8 cellular contexts compared by ENCODE assay signal in genomic region chr2:26346454-26347053, GRCh38. TPM values are rescaled to one million over a fixed set of nuclear protein-coding genes. Genes with fewer than 3 reads are reported as not detected.
DNase-seq lines count a peak whose midpoint lies in the region; ATAC-seq and TF ChIP-seq lines count a peak whose summit lies in the region.

TSS of gene ADGRF3 (minus strand) at chr2:26346789. CDS start at chr2:26346234, 555 bp downstream.

- in situ Hi-C loops in GM23248 (cut with MboI), result no loop called here

- DNase-seq in AG08396 (ENCODE audit: low spot score), result peak; percentile 28
- DNase-seq in GM23248, result peak; percentile 68
- peak; percentile 53 for DNase-seq in NCI-H526 treated with DMSO at 0.1 percent for 48 hours (lab: John Stamatoyannopoulos, UW)
- peak; percentile 42 to 45 for DNase-seq in activated CD4-positive, alpha-beta T cell treated with anti-CD3 and anti-CD28 coated beads, Interleukin-2, amount 50 U/mL, for 4 hours
- DNase-seq in lower lobe of right lung, result peak; percentile 72
- DNase-seq in stimulated activated CD4-positive, alpha-beta T cell treated with anti-CD3 and anti-CD28 coated beads, TNF-alpha, amount 100 ng/mL, for 4 hours (ENCODE audit: low read depth in 3 of 3), result peak; percentile 24 to 41 (median 27)

- H2AFZ ChIP-seq in GM23248, result peak within 1 kb of the TSS; percentile 92

- H3K9me3 ChIP-seq in GM23248 (ENCODE audit: low read depth) (no peaks in the 10 kb centered on the region), duodenal mucosa (ENCODE audit: control insufficient read depth in 1 of 2, low read length in 2 of 2) (no peaks in the 10 kb centered on the region), lower lobe of right lung (no peaks in the 10 kb centered on the region)

- WGBS in GM23248 (ENCODE audit: low coverage in 1 of 2, low lambda C conversion rate in 2 of 2, missing lambda C conversion rate in 2 of 2), 2 experiments, result 1% methylated on average over 28 of the region's 28 CpGs

- H3K9ac ChIP-seq in GM23248 (peak within 1 kb of the TSS; percentile 94), duodenal mucosa (ENCODE audit: low read depth in 1 of 2, low read length in 2 of 2) (peak within 1 kb of the TSS; percentile 92 to 99)

- H3F3A ChIP-seq in GM23248 (ENCODE audit: insufficient read depth), result peaks cover 16% of the 10 kb centered on the region; the same call in 1 of the 2 replicates

- H3K27ac ChIP-seq in GM23248 (peak within 1 kb of the TSS; percentile 88), duodenal mucosa (ENCODE audit: low read depth, low read length) (peak within 1 kb of the TSS; percentile 93), lower lobe of right lung (peak within 1 kb of the TSS; percentile 88)

- no peaks in the 10 kb centered on the region for H3K9me2 ChIP-seq in GM23248 (ENCODE audit: insufficient read depth)

- intact Hi-C loops in lower lobe of right lung (cut with DNase I), result no loop called here

- peaks cover 7% of the 10 kb centered on the region; the same call in 1 of the 2 replicates for H4K20me1 ChIP-seq in GM23248 (ENCODE audit: insufficient read depth)

- H3K4me1 ChIP-seq in GM23248 (ENCODE audit: insufficient read depth) (peaks cover 18% of the 10 kb centered on the region), duodenal mucosa (ENCODE audit: control insufficient read depth in 1 of 2, insufficient read depth in 2 of 2, low read length in 2 of 2) (peaks cover 15 to 25% of the 10 kb centered on the region in 2 donors), lower lobe of right lung (peaks cover 33% of the 10 kb centered on the region)

- H3K36me3 ChIP-seq in GM23248 (ENCODE audit: low read depth), result no peaks in the 10 kb centered on the region
- H3K36me3 ChIP-seq in duodenal mucosa (ENCODE audit: control insufficient read depth in 1 of 2, insufficient read depth in 2 of 2, low read length in 2 of 2), result no peaks in the 10 kb centered on the region
- no peaks in the 10 kb centered on the region for H3K36me3 ChIP-seq in lower lobe of right lung

- no peak for TF ChIP-seq CTCF in lower lobe of right lung (IDR thresholded peaks at IDR 0.05)

- H3K4me3 ChIP-seq in GM23248 (peak within 1 kb of the TSS; percentile 92), duodenal mucosa (ENCODE audit: low read depth in 1 of 2, low read length in 2 of 2) (peak within 1 kb of the TSS; percentile 93 to 96), lower lobe of right lung (peak within 1 kb of the TSS; percentile 96)

- H3K79me2 ChIP-seq in GM23248 (ENCODE audit: insufficient read depth), result peaks cover 70% of the 10 kb centered on the region

- H3K27me3 ChIP-seq in GM23248 (replicated peaks; ENCODE audit: insufficient read depth) (no peaks in the 10 kb centered on the region), duodenal mucosa (ENCODE audit: control insufficient read depth in 1 of 2, insufficient read depth in 2 of 2, low read length in 2 of 2) (no peaks in the 10 kb centered on the region), lower lobe of right lung (ENCODE audit: low read depth) (no peaks in the 10 kb centered on the region)

- H3K4me2 ChIP-seq in GM23248 (ENCODE audit: unreplicated experiment), result peak within 1 kb of the TSS; percentile 97

- ATAC-seq in lower lobe of right lung (peak; percentile 61 to 74), HG03039 (IDR thresholded peaks at IDR 0.05; ENCODE audit: unreplicated experiment) (no peak)

RNA-seq across cellular contexts. Expression of gene ADGRF3, which starts in this region (rescaled TPM):
- total RNA-seq in GM23248 (2014; rRNA removed; shearing (Covaris generic)), result under 0.01 TPM in 1 of 2 replicates, not detected in the other
- 0.15 and 0.24 TPM in 2 replicates for polyA plus RNA-seq in GM23248 (2016; fragmentation: Nextera tagmentation; extraction: Ambion mirVana)
- total RNA-seq in lower lobe of right lung, result 0.35 TPM

Comparison
In these comparisons a context has a peak if more than half of its experiments do, and no peak if none do; other contexts are left out.
1. Peak in DNase-seq, H3K4me3 ChIP-seq, H3K27ac ChIP-seq, H3K9ac ChIP-seq and H3K4me2 ChIP-seq in GM23248; RNA of the gene not detected or under 1 TPM.
2. Peak in DNase-seq, ATAC-seq, H3K4me3 ChIP-seq and H3K27ac ChIP-seq in lower lobe of right lung; RNA of the gene not detected or under 1 TPM.